8 cellular contexts compared by ENCODE assay signal in the genomic region with DNA sequence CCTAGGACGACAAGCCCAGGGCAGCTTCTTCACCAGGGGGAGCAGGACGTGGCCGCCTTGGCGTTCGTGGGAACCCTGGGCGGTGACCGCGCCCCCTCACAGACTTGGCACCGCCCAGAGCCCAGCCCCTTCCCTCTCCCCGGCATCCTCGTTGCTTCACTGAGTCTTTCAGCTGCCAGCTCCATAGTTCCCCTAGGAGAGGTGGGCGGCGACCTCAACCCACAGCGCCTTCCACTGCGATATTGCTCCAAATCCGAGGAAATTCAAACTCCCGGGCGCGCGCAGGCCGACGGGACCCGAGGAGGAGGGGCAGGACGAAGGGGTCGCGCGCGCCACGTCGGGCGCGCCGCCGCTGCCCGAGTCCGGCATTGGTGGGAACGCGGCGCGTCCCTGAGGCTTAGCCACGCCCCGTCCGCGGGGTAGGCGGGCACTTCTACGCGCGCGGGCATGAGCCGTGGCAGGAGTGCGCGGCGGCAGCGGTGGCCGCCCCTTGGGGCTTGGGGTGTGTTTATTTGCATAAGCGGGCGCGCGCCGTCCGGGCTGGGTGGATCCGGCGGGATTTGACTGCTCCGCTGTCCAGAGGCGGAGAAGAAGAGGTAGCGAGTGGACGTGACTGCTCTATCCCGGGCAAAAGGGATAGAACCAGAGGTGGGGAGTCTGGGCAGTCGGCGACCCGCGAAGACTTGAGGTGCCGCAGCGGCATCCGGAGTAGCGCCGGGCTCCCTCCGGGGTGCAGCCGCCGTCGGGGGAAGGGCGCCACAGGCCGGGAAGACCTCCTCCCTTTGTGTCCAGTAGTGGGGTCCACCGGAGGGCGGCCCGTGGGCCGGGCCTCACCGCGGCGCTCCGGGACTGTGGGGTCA. TPM values are rescaled to one million over a fixed set of nuclear protein-coding genes. Genes with fewer than 3 reads are reported as not detected.
DNase-seq lines count a peak whose midpoint lies in the region; ATAC-seq and TF ChIP-seq lines count a peak whose summit lies in the region.

A gene with protein sequence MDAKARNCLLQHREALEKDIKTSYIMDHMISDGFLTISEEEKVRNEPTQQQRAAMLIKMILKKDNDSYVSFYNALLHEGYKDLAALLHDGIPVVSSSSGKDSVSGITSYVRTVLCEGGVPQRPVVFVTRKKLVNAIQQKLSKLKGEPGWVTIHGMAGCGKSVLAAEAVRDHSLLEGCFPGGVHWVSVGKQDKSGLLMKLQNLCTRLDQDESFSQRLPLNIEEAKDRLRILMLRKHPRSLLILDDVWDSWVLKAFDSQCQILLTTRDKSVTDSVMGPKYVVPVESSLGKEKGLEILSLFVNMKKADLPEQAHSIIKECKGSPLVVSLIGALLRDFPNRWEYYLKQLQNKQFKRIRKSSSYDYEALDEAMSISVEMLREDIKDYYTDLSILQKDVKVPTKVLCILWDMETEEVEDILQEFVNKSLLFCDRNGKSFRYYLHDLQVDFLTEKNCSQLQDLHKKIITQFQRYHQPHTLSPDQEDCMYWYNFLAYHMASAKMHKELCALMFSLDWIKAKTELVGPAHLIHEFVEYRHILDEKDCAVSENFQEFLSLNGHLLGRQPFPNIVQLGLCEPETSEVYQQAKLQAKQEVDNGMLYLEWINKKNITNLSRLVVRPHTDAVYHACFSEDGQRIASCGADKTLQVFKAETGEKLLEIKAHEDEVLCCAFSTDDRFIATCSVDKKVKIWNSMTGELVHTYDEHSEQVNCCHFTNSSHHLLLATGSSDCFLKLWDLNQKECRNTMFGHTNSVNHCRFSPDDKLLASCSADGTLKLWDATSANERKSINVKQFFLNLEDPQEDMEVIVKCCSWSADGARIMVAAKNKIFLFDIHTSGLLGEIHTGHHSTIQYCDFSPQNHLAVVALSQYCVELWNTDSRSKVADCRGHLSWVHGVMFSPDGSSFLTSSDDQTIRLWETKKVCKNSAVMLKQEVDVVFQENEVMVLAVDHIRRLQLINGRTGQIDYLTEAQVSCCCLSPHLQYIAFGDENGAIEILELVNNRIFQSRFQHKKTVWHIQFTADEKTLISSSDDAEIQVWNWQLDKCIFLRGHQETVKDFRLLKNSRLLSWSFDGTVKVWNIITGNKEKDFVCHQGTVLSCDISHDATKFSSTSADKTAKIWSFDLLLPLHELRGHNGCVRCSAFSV (N-terminal part only) (plus strand): TSS at position 579 of the 860 bp plus-strand sequence. CDS start 3,070 bp downstream, outside the sequence.
A gene with protein sequence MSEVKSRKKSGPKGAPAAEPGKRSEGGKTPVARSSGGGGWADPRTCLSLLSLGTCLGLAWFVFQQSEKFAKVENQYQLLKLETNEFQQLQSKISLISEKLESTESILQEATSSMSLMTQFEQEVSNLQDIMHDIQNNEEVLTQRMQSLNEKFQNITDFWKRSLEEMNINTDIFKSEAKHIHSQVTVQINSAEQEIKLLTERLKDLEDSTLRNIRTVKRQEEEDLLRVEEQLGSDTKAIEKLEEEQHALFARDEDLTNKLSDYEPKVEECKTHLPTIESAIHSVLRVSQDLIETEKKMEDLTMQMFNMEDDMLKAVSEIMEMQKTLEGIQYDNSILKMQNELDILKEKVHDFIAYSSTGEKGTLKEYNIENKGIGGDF (minus strand): TSS at position 77 of the 860 bp plus-strand sequence. CDS start 87 bp downstream, outside the sequence.

- no peak within 1 kb of the TSS for H2BK12ac ChIP-seq in trophoblast cell (ENCODE audit: low read length)

- H3K18ac ChIP-seq in trophoblast cell (ENCODE audit: low read length) = peak within 1 kb of the TSS; percentile 95

- peak within 1 kb of the TSS; percentile 99 for H2AFZ ChIP-seq in trophoblast cell (ENCODE audit: insufficient read depth, low read length, poor library complexity)

- H3K4me2 ChIP-seq in trophoblast cell (ENCODE audit: low read length) = peak within 1 kb of the TSS; percentile 83

- H3K79me2 ChIP-seq in trophoblast cell (ENCODE audit: control insufficient read depth, insufficient read depth, low read length, poor library complexity) = peaks cover 13% of the 10 kb centered on the region

- H3K79me1 ChIP-seq in trophoblast cell (ENCODE audit: low read length) = peaks cover 12% of the 10 kb centered on the region

- H3K9ac ChIP-seq in adipocyte (ENCODE audit: low read length) (peak within 1 kb of the TSS; percentile 90), trophoblast cell (ENCODE audit: low read length) (peak within 1 kb of the TSS; percentile 89)

- H3K23ac ChIP-seq in trophoblast cell (ENCODE audit: low read length) = no peak within 1 kb of the TSS

- peak within 1 kb of the TSS; percentile 74 for H4K12ac ChIP-seq in trophoblast cell (ENCODE audit: low read depth, low read length)

- DNase-seq in GM13976 (ENCODE audit: low spot score) = peak; percentile 96
- DNase-seq in NCI-H1436 treated with DMSO at 0.1 percent for 48 hours (lab: John Stamatoyannopoulos, UW) = peak; percentile 62
- peak; percentile 94 for DNase-seq in T follicular helper cell (ENCODE audit: low read depth)
- peak; percentile 99 for DNase-seq in adipocyte (ENCODE audit: low read depth)
- peak; percentile 99 for DNase-seq in cardiac septum (ENCODE audit: low spot score)
- peak; percentile 95 to 97 for DNase-seq in trophoblast cell
- peak; percentile 96 to 97 for DNase-seq in tibial nerve (ENCODE audit: low spot score in 2 of 2)

- peak in 1 of 2 donors; percentile 90 for TF ChIP-seq EP300 in tibial nerve (IDR thresholded peaks at IDR 0.05)

- peak within 1 kb of the TSS; percentile 87 for H2BK120ac ChIP-seq in trophoblast cell (ENCODE audit: insufficient read depth, low read length, poor library complexity)

- TF ChIP-seq POLR2A in tibial nerve (IDR thresholded peaks at IDR 0.05) = peak; percentile 62 to 81

- H4K91ac ChIP-seq in trophoblast cell (ENCODE audit: low read depth, low read length) = peak within 1 kb of the TSS; percentile 94

- WGBS in trophoblast cell (ENCODE audit: extremely low coverage, insufficient coverage, insufficient read length) = no CpG with 5 or more reads among the region's 91 CpGs
- WGBS in tibial nerve, 2 donors = 1% methylated on average over 43 to 72 of the region's 91 CpGs

- peak within 1 kb of the TSS; percentile 87 for H2BK5ac ChIP-seq in trophoblast cell (ENCODE audit: low read depth, low read length, poor library complexity)

- peak within 1 kb of the TSS; percentile 93 for H3K27ac ChIP-seq in trophoblast cell (ENCODE audit: low read depth, low read length)
- H3K27ac ChIP-seq in tibial nerve = peak within 1 kb of the TSS; percentile 66 to 96 (median 92)

- H3K9me3 ChIP-seq in adipocyte (ENCODE audit: control insufficient read depth, low read length) = no peaks in the 10 kb centered on the region
- no peaks in the 10 kb centered on the region for H3K9me3 ChIP-seq in trophoblast cell (ENCODE audit: insufficient read depth, low read depth, low read length)
- H3K9me3 ChIP-seq in tibial nerve = no peaks in the 10 kb centered on the region

- H3K36me3 ChIP-seq in adipocyte (ENCODE audit: control insufficient read depth, insufficient read depth, low read length, severe bottlenecking) = peaks cover 14% of the 10 kb centered on the region
- H3K36me3 ChIP-seq in trophoblast cell (ENCODE audit: control insufficient read depth in 1 of 2, insufficient read depth in 2 of 2, low read length in 2 of 2) = peaks cover 0 to 6% of the 10 kb centered on the region in 2 experiments
- H3K36me3 ChIP-seq in tibial nerve = peaks cover 0 to 8% (median 0%) of the 10 kb centered on the region in 3 donors

- peak; percentile 86 for ATAC-seq in HG02852 (IDR thresholded peaks at IDR 0.05; ENCODE audit: unreplicated experiment)

- peak within 1 kb of the TSS; percentile 71 for H2AK5ac ChIP-seq in trophoblast cell (ENCODE audit: low read length)

- intact Hi-C loops in cardiac septum (cut with DNase I) = loop anchor here (1.0 to 10.0 kb wide), 2 partner anchors 52 to 130 kb away; a partner anchor contains a TSS

- TF ChIP-seq CTCF in GM13976 (IDR thresholded peaks at IDR 0.05; ENCODE audit: borderline replicate concordance, control extremely low read depth, extremely low read depth, insufficient read depth, missing control alignments) (no peak), tibial nerve (IDR thresholded peaks at IDR 0.05) (no peak)

- H3K4me3 ChIP-seq in adipocyte (ENCODE audit: low read length) (peak within 1 kb of the TSS; percentile 99), trophoblast cell (ENCODE audit: low read depth, low read length) (peak within 1 kb of the TSS; percentile 94), tibial nerve (peak within 1 kb of the TSS; percentile 86 to 98 (median 94))

- H3K4me1 ChIP-seq in adipocyte (ENCODE audit: control insufficient read depth, insufficient read depth, low read length) = peaks cover 8% of the 10 kb centered on the region
- no peaks in the 10 kb centered on the region for H3K4me1 ChIP-seq in trophoblast cell (ENCODE audit: control insufficient read depth in 1 of 2, insufficient read depth in 2 of 2, low read length in 2 of 2)
- H3K4me1 ChIP-seq in tibial nerve = peaks cover 0 to 32% (median 13%) of the 10 kb centered on the region in 4 donors

- H4K8ac ChIP-seq in trophoblast cell (ENCODE audit: low read depth, low read length) = peak within 1 kb of the TSS; percentile 86

- in situ Hi-C loops in GM13976 (cut with MboI; ENCODE audit: low sequenced_read_pairs, unreplicated experiment) = no loop called here

- H3K4ac ChIP-seq in trophoblast cell (ENCODE audit: low read depth, low read length) = peak within 1 kb of the TSS; percentile 77

- H3K27me3 ChIP-seq in adipocyte (replicated peaks; ENCODE audit: control insufficient read depth, insufficient read depth, low read length) (no peaks in the 10 kb centered on the region), trophoblast cell (ENCODE audit: insufficient read depth, low read length) (no peaks in the 10 kb centered on the region), tibial nerve (no peaks in the 10 kb centered on the region)

- peak within 1 kb of the TSS; percentile 93 for H3K14ac ChIP-seq in trophoblast cell (ENCODE audit: low read length)

RNA-seq across cellular contexts. Expression of the first gene that starts in this region (rescaled TPM):
- total RNA-seq in cardiac septum = 5.1 TPM
- 15.1 and 15.7 TPM in 2 replicates for polyA plus RNA-seq in trophoblast cell (2013)
- 10 to 100 TPM; 12.1 to 18.1 (median 15.5) TPM for total RNA-seq in tibial nerve

RNA-seq across cellular contexts. Expression of the second gene that starts in this region (rescaled TPM):
- total RNA-seq in cardiac septum (7.1 TPM), tibial nerve (10 to 100 TPM in 3 of 4 donors, 1 to 10 TPM in 1; 8.7 to 17.7 (median 11.7) TPM)
- 36.7 and 37.9 TPM in 2 replicates for polyA plus RNA-seq in trophoblast cell (2013)

Comparison
In these comparisons a context has a peak if more than half of its experiments do, and no peak if none do; other contexts are left out.
1. Peak in every context shown above with its lines: DNase-seq, ATAC-seq, H3K4me3 ChIP-seq and H3K27ac ChIP-seq.